2 cellular contexts compared by ENCODE assay signal in the genomic region with DNA sequence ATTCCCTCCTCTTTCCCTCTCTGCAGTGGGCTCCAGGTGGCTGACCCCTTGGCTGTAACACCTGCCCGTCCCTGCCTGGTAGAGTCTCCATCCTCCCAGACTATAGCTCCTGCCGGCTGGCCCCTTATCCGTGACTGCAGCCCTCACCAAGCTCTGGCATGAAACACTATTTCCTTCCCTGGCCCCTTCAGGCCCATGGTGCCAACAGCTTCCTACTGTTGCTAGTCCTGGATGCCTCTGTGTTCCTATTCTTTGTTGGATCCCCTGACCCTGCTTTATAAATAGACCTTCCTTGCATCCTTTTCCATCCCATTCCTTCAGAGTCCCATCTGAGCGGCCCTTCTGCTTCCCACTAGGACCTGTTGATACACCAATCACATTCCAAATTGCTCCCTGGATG.
TF ChIP-seq lines count a peak whose summit lies in the region.

No MANE protein-coding gene starts in this region.

TF ChIP-seq in GM23338, 12 proteins besides CTCF, POLR2A, EP300 and RAD21:
- TF ChIP-seq EZH2 (IDR thresholded peaks at IDR 0.05; ENCODE audit: low read depth, unreplicated experiment) (no peak), JUNB (IDR thresholded peaks at IDR 0.05; ENCODE audit: unreplicated experiment) (no peak), CREB1 (CRISPR knock-in tag; IDR thresholded peaks at IDR 0.05; ENCODE audit: low read depth) (no peak), ZNF114 (CRISPR knock-in tag; IDR thresholded peaks at IDR 0.05) (no peak), POLR2AphosphoS5 (IDR thresholded peaks at IDR 0.05; ENCODE audit: low read depth) (no peak), EZH2phosphoT487 (IDR thresholded peaks at IDR 0.05; ENCODE audit: unreplicated experiment) (no peak)
- TF ChIP-seq, protein P1, sequence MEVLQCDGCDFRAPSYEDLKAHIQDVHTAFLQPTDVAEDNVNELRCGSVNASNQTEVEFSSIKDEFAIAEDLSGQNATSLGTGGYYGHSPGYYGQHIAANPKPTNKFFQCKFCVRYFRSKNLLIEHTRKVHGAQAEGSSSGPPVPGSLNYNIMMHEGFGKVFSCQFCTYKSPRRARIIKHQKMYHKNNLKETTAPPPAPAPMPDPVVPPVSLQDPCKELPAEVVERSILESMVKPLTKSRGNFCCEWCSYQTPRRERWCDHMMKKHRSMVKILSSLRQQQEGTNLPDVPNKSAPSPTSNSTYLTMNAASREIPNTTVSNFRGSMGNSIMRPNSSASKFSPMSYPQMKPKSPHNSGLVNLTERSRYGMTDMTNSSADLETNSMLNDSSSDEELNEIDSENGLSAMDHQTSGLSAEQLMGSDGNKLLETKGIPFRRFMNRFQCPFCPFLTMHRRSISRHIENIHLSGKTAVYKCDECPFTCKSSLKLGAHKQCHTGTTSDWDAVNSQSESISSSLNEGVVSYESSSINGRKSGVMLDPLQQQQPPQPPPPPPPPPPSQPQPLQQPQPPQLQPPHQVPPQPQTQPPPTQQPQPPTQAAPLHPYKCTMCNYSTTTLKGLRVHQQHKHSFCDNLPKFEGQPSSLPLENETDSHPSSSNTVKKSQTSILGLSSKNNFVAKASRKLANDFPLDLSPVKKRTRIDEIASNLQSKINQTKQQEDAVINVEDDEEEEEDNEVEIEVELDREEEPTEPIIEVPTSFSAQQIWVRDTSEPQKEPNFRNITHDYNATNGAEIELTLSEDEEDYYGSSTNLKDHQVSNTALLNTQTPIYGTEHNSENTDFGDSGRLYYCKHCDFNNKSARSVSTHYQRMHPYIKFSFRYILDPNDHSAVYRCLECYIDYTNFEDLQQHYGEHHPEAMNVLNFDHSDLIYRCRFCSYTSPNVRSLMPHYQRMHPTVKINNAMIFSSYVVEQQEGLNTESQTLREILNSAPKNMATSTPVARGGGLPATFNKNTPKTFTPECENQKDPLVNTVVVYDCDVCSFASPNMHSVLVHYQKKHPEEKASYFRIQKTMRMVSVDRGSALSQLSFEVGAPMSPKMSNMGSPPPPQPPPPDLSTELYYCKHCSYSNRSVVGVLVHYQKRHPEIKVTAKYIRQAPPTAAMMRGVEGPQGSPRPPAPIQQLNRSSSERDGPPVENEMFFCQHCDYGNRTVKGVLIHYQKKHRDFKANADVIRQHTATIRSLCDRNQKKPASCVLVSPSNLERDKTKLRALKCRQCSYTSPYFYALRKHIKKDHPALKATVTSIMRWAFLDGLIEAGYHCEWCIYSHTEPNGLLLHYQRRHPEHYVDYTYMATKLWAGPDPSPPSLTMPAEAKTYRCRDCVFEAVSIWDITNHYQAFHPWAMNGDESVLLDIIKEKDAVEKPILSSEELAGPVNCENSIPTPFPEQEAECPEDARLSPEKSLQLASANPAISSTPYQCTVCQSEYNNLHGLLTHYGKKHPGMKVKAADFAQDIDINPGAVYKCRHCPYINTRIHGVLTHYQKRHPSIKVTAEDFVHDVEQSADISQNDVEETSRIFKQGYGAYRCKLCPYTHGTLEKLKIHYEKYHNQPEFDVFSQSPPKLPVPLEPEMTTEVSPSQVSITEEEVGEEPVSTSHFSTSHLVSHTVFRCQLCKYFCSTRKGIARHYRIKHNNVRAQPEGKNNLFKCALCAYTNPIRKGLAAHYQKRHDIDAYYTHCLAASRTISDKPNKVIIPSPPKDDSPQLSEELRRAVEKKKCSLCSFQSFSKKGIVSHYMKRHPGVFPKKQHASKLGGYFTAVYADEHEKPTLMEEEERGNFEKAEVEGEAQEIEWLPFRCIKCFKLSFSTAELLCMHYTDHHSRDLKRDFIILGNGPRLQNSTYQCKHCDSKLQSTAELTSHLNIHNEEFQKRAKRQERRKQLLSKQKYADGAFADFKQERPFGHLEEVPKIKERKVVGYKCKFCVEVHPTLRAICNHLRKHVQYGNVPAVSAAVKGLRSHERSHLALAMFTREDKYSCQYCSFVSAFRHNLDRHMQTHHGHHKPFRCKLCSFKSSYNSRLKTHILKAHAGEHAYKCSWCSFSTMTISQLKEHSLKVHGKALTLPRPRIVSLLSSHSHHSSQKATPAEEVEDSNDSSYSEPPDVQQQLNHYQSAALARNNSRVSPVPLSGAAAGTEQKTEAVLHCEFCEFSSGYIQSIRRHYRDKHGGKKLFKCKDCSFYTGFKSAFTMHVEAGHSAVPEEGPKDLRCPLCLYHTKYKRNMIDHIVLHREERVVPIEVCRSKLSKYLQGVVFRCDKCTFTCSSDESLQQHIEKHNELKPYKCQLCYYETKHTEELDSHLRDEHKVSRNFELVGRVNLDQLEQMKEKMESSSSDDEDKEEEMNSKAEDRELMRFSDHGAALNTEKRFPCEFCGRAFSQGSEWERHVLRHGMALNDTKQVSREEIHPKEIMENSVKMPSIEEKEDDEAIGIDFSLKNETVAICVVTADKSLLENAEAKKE (CRISPR knock-in tag; IDR thresholded peaks at IDR 0.05): no peak
- TF ChIP-seq, protein P2, sequence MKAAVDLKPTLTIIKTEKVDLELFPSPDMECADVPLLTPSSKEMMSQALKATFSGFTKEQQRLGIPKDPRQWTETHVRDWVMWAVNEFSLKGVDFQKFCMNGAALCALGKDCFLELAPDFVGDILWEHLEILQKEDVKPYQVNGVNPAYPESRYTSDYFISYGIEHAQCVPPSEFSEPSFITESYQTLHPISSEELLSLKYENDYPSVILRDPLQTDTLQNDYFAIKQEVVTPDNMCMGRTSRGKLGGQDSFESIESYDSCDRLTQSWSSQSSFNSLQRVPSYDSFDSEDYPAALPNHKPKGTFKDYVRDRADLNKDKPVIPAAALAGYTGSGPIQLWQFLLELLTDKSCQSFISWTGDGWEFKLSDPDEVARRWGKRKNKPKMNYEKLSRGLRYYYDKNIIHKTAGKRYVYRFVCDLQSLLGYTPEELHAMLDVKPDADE (IDR thresholded peaks at IDR 0.05): no peak

TF ChIP-seq in H1, 55 proteins besides CTCF, POLR2A, EP300 and RAD21:
- TF ChIP-seq BCL11A (IDR thresholded peaks at IDR 0.05; ENCODE audit: low read depth in 2 of 2, low read length in 2 of 2): no peak
- TF ChIP-seq SP4 (IDR thresholded peaks at IDR 0.05; ENCODE audit: low read length): no peak
